Comparison of ENCODE assay signal across 18 cellular contexts in the genomic region with DNA sequence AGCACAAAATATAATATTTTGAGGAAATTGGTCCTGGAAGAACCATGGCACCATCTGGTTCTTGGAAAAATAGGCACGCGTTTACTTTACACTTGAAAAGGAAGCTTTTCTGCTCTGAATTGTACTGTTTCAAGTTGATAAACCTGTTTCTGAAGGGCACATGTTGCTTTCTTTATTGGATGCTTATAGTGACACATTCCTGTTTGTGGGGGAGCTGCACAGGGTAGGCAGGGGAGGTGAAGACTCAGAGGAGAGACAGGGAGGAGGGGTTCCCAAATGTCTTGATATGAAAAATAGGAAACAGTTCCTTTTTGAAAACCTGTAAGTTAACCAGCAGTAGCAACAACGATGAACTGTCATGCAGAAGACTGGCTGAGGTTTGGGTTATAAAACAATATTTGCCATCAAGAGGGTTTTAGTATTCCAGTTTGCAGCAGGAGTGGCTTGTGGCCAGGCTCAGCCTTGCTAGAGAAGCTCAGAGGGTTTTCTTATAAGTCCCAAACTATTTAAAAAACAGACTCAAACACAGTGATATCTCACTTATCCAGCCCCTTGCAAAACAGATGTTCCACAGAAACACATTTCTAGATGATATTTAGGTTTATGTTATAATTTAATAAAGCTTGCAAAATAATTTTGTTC.
"Had no signal": no experiment of that assay in that cellular context is flagged by ENCODE, and none has a peak within 500 bp of the region (broad histone marks: within the 10 kb centered on the region; RNA-seq: fewer than 3 reads in every experiment).

No MANE protein-coding gene starts in this region.

- DNase-seq: activated CD4-positive, alpha-beta T cell treated with anti-CD3 and anti-CD28 coated beads for 1 hour; activated CD8-positive, alpha-beta memory T cell treated with anti-CD3 and anti-CD28 coated beads for 24 hours; activated CD8-positive, alpha-beta memory T cell treated with anti-CD3 and anti-CD28 coated beads, Interleukin-2, amount 50 U/mL, for 48 hours; activated effector memory CD4-positive, alpha-beta T cell treated with anti-CD3 and anti-CD28 coated beads, Interleukin-2, amount 50 U/mL, for 16 hours; activated naive CD4-positive, alpha-beta T cell treated with anti-CD3 and anti-CD28 coated beads, Interleukin-2, amount 50 U/mL, for 16 hours; activated T-cell treated with anti-CD3 and anti-CD28 coated beads, Interleukin-2, amount 50 U/mL, for 72 hours; aorta; effector CD8-positive, alpha-beta T cell; immature natural killer cell; mesendoderm; naive thymus-derived CD8-positive, alpha-beta T cell; posterior cingulate gyrus; sigmoid colon; stimulated activated CD4-positive, alpha-beta T cell treated with anti-CD3 and anti-CD28 coated beads, Interleukin-4, amount 100 ng/mL, for 24 hours; stimulated activated naive B cell treated with anti-CD40 and anti-IgM and Interleukin-4, amounts not matched to agents 10 μg/mL and 1 μg/mL and 100 μg/mL, for 72 hours; WERI-Rb-1 had no signal

- H3K4me1 ChIP-seq: sigmoid colon had no signal

- H3K36me3 ChIP-seq: sigmoid colon, WERI-Rb-1 had no signal

- H3K9me3 ChIP-seq: sigmoid colon had no signal

- H3K36me3 Mint-ChIP-seq: immature natural killer cell; stimulated activated naive B cell treated with anti-CD40 and anti-IgM and Interleukin-4, amounts not matched to agents 10 μg/mL and 1 μg/mL and 100 μg/mL, for 72 hours had no signal

- H3K27me3 Mint-ChIP-seq: dendritic cell treated with granulocyte-macrophage colony-stimulating factor and Interleukin-4, amounts not matched to agents 40 ng/mL and 50 ng/mL, for 4 days had no signal

- H3K4me3 Mint-ChIP-seq: activated T-cell treated with anti-CD3 and anti-CD28 coated beads, Interleukin-2, amount 50 U/mL, for 72 hours; dendritic cell treated with granulocyte-macrophage colony-stimulating factor and Interleukin-4, amounts not matched to agents 40 ng/mL and 50 ng/mL, for 4 days; immature natural killer cell; naive thymus-derived CD8-positive, alpha-beta T cell; stimulated activated naive B cell treated with anti-CD40 and anti-IgM and Interleukin-4, amounts not matched to agents 10 μg/mL and 1 μg/mL and 100 μg/mL, for 72 hours had no signal

- H3K27me3 ChIP-seq: sigmoid colon had no signal

- H3K4me3 ChIP-seq: sigmoid colon had no signal

- H3K4me1 Mint-ChIP-seq: immature natural killer cell; naive thymus-derived CD8-positive, alpha-beta T cell; stimulated activated naive B cell treated with anti-CD40 and anti-IgM and Interleukin-4, amounts not matched to agents 10 μg/mL and 1 μg/mL and 100 μg/mL, for 72 hours had no signal

- H3K27ac Mint-ChIP-seq: activated T-cell treated with anti-CD3 and anti-CD28 coated beads, Interleukin-2, amount 50 U/mL, for 72 hours; dendritic cell treated with granulocyte-macrophage colony-stimulating factor and Interleukin-4, amounts not matched to agents 40 ng/mL and 50 ng/mL, for 4 days; immature natural killer cell; naive thymus-derived CD8-positive, alpha-beta T cell had no signal

- H3K27ac ChIP-seq: sigmoid colon, WERI-Rb-1 had no signal

- ATAC-seq: activated T-cell treated with anti-CD3 and anti-CD28 coated beads, Interleukin-2, amount 50 U/mL, for 72 hours; esophagus mucosa; naive thymus-derived CD8-positive, alpha-beta T cell; stimulated activated naive B cell treated with anti-CD40 and anti-IgM and Interleukin-4, amounts not matched to agents 10 μg/mL and 1 μg/mL and 100 μg/mL, for 72 hours had no signal
